ENCODE assay signal across 13 cellular contexts in the genomic region with DNA sequence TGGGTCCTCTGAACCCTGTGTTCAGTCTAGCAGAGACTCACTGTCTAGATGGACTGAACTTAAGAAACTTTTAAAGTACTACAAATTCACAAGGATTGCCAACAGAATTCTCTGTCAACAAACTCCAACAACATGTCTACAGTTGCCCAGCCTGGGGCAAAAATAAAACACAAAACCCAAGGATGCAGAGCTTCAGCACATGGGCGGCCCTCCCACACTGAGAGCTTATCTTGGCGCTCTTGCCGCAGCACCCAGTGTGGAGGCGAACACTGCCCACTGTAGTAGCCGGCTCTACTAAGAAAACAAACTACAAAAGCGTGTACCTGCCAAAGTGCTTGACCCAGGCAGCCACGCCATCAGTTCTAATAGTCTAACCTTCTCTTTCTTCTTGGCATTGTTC.
"Had no signal": no experiment of that assay in that cellular context is flagged by ENCODE, and none has a peak within 500 bp of the region (broad histone marks: within the 10 kb centered on the region; RNA-seq: fewer than 3 reads in every experiment).

No MANE protein-coding gene starts in this region.

- H3K4me1 ChIP-seq: psoas muscle had no signal

- H3K27ac ChIP-seq: dorsolateral prefrontal cortex, esophagus muscularis mucosa, psoas muscle had no signal

- H3K9me3 ChIP-seq: esophagus muscularis mucosa, psoas muscle, tibial nerve had no signal

- H3K27me3 ChIP-seq: dorsolateral prefrontal cortex, esophagus muscularis mucosa, tibial nerve had no signal

- ATAC-seq: psoas muscle, sciatic nerve had no signal

- DNase-seq: activated CD4-positive, CD25-positive, alpha-beta regulatory T cell treated with anti-CD3 and anti-CD28 coated beads, Interleukin-2, amount 50 U/mL, for 72 hours; activated naive CD8-positive, alpha-beta T cell treated with anti-CD3 and anti-CD28 coated beads for 36 hours; endodermal cell; hippocampal formation; kidney; nephron progenitor cell; psoas muscle; stimulated activated CD4-positive, alpha-beta T cell treated with anti-CD3 and anti-CD28 coated beads, Interleukin-1b, Interleukin-23, amount 100 ng/mL, for 48 hours; T1000 had no signal

- H3K4me3 ChIP-seq: dorsolateral prefrontal cortex, esophagus muscularis mucosa, psoas muscle, tibial nerve had no signal
